ENCODE assay signal across 16 cellular contexts in the genomic region with DNA sequence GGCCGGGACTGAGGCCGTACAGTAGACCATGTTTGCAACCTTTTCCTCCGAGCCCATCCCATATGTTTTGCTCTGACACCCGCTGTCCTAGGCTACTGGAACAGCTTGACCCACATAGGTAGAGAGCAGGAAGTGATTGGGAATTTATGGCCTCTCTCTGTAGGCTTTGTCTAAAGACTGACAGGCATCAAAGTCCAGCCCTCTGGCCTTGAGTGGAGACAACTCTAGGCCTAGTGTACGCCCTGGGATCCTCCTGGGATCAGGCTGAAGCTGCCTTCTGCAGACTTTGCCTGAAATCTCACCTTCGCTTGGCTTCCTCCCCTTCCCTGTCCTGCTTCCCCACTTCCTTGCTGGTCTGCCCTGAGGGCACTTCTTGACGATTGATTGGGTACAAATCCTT.
"Had no signal": no experiment of that assay in that cellular context is flagged by ENCODE, and none has a peak within 500 bp of the region (broad histone marks: within the 10 kb centered on the region; RNA-seq: fewer than 3 reads in every experiment).

No MANE protein-coding gene starts in this region.

- H3K27ac ChIP-seq: foreskin keratinocyte, lower lobe of right lung, ovary, spleen had no signal

- H3K4me3 Mint-ChIP-seq: activated naive CD8-positive, alpha-beta T cell treated with anti-CD3 and anti-CD28 coated beads, Interleukin-2, amount 10 ng/mL, durations not matched to agents 7 days and 5 days; central memory CD8-positive, alpha-beta T cell; mesothelial cell of epicardium; stimulated activated naive CD8-positive, alpha-beta T cell treated with anti-CD3 and anti-CD28 coated beads, Interleukin-15, amount 100 ng/mL, for 72 hours had no signal

- H3K27me3 ChIP-seq: foreskin keratinocyte, ovary, spleen had no signal

- H3K27me3 Mint-ChIP-seq: activated naive CD8-positive, alpha-beta T cell treated with anti-CD3 and anti-CD28 coated beads, Interleukin-2, amount 10 ng/mL, durations not matched to agents 7 days and 5 days; brain; central memory CD8-positive, alpha-beta T cell; stimulated activated naive CD8-positive, alpha-beta T cell treated with anti-CD3 and anti-CD28 coated beads, Interleukin-15, amount 100 ng/mL, for 72 hours had no signal

- ATAC-seq: activated CD4-positive, CD25-positive, alpha-beta regulatory T cell treated with anti-CD3 and anti-CD28 coated beads, Interleukin-2, amount 50 U/mL, for 24 hours; foreskin keratinocyte; lower lobe of right lung; sciatic nerve; stimulated activated naive CD8-positive, alpha-beta T cell treated with anti-CD3 and anti-CD28 coated beads, Interleukin-15, amount 100 ng/mL, for 72 hours had no signal

- DNase-seq: activated CD4-positive, alpha-beta T cell treated with anti-CD3 and anti-CD28 coated beads, Interleukin-2, amount 50 U/mL, for 1 hour; activated CD8-positive, alpha-beta memory T cell treated with anti-CD3 and anti-CD28 coated beads for 24 hours; activated gamma-delta T cell treated with Interleukin-2 at 50 U/mL for 16 hours; activated naive CD8-positive, alpha-beta T cell treated with anti-CD3 and anti-CD28 coated beads, Interleukin-2, amount 10 ng/mL, durations not matched to agents 7 days and 5 days; effector memory CD4-positive, alpha-beta T cell; foreskin keratinocyte; glutamatergic neuron; lower lobe of right lung; ovary; spleen; stimulated activated naive CD8-positive, alpha-beta T cell treated with anti-CD3 and anti-CD28 coated beads, Interleukin-15, amount 100 ng/mL, for 72 hours had no signal

- H3K9me3 ChIP-seq: lower lobe of right lung, ovary, spleen had no signal

- H3K27ac Mint-ChIP-seq: mesothelial cell of epicardium; stimulated activated naive CD8-positive, alpha-beta T cell treated with anti-CD3 and anti-CD28 coated beads, Interleukin-15, amount 100 ng/mL, for 72 hours had no signal

- H3K36me3 ChIP-seq: lower lobe of right lung, ovary had no signal

- H3K4me3 ChIP-seq: lower lobe of right lung, ovary, spleen had no signal

- H3K36me3 Mint-ChIP-seq: brain had no signal

- H3K9me3 Mint-ChIP-seq: activated naive CD8-positive, alpha-beta T cell treated with anti-CD3 and anti-CD28 coated beads, Interleukin-2, amount 10 ng/mL, durations not matched to agents 7 days and 5 days; central memory CD8-positive, alpha-beta T cell; mesothelial cell of epicardium; stimulated activated naive CD8-positive, alpha-beta T cell treated with anti-CD3 and anti-CD28 coated beads, Interleukin-15, amount 100 ng/mL, for 72 hours had no signal
